20 cellular contexts compared by ENCODE assay signal in the genomic region with DNA sequence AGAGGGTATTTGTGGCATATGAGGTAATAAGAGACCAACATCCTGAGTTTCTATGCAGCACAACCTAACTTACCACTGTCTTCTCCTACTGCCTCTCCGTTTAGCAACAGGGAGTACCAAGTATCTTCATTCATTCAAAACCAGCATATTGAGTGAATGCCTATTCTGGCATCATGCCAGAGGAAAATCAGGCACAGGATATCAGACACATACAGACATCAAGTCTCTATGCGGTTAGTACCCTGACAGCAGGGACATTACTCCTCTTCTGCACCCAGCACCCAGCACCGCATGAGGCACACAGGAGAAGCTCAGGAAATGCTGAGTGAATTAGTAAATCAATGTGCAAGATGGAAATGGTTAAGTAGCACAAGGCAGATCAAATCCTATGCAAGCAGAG.
A peak's percentile ranks its signal among the peaks of the same experiment; 100 is the strongest.
DNase-seq lines count a peak whose midpoint lies in the region; ATAC-seq and TF ChIP-seq lines count a peak whose summit lies in the region.
"Had no signal": no experiment of that assay in that cellular context is flagged by ENCODE, and none has a peak within 500 bp of the region (broad histone marks: within the 10 kb centered on the region; RNA-seq: fewer than 3 reads in every experiment).

No MANE protein-coding gene starts in this region.

- H3K36me3 ChIP-seq in BE2C = no peaks in the 10 kb centered on the region
- H3K36me3 ChIP-seq: ascending aorta, sigmoid colon had no signal

- POLR2A ChIA-PET in CD4-positive, alpha-beta T cell (lab: Charles Lee) = interaction anchor here (1.1 kb wide), 1 partner anchor 150 kb away, joined by 3 read pairs; no protein-coding TSS in a partner anchor

- no peaks in the 10 kb centered on the region for H3K9me3 ChIP-seq in BE2C
- H3K9me3 ChIP-seq in CD4-positive, alpha-beta T cell (ENCODE audit: control insufficient read depth, low read length) = no peaks in the 10 kb centered on the region
- H3K9me3 ChIP-seq: ascending aorta, sigmoid colon had no signal

- intact Hi-C loops in CD4-positive, alpha-beta T cell (cut with DNase I, micrococcal nuclease) = loop anchor here in 1 of 2 experiments (5.0 kb wide), 1 partner anchor 57 kb away; no protein-coding TSS in a partner anchor

- peak; percentile 35 for DNase-seq in BE2C
- DNase-seq in CD4-positive, alpha-beta T cell = no peak
- DNase-seq in cerebellar cortex (ENCODE audit: low spot score) = peak; percentile 4
- DNase-seq in CD1c-positive myeloid dendritic cell (ENCODE audit: extremely low spot score) = no peak
- DNase-seq in stimulated activated naive CD4-positive, alpha-beta T cell treated with Interleukin-2 at 50 U/mL for 16 hours (lab: John Stamatoyannopoulos, UW) = no peak
- DNase-seq in activated gamma-delta T cell treated with Interleukin-2 at 50 U/mL for 16 hours = no peak
- DNase-seq: activated CD4-positive, CD25-positive, alpha-beta regulatory T cell treated with anti-CD3 and anti-CD28 coated beads, Interleukin-2, amount 50 U/mL, for 72 hours; activated T-cell treated with anti-CD3 and anti-CD28 coated beads, Interleukin-2, amount 50 U/mL, for 48 hours; DMS79; head of caudate nucleus; KG1; nucleus accumbens had no signal

- CTCF ChIA-PET in CD4-positive, alpha-beta T cell (lab: Charles Lee) = no interaction called here

- H3K4me3 ChIP-seq in BE2C (ENCODE audit: low read depth, low read length) = no peak overlapping the region
- H3K4me3 ChIP-seq: ascending aorta, sigmoid colon had no signal

- H3K27me3 ChIP-seq in BE2C = no peaks in the 10 kb centered on the region
- H3K27me3 ChIP-seq in CD4-positive, alpha-beta T cell (ENCODE audit: control insufficient read depth, insufficient read depth, low read length) = no peaks in the 10 kb centered on the region
- H3K27me3 ChIP-seq: ascending aorta, sigmoid colon had no signal

- peaks cover 4% of the 10 kb centered on the region for H3K9me3 Mint-ChIP-seq in CD4-positive, alpha-beta T cell
- H3K9me3 Mint-ChIP-seq: mesothelial cell of epicardium had no signal

- H3K27ac Mint-ChIP-seq in CD4-positive, alpha-beta T cell = peak overlapping the region; percentile 67
- H3K27ac Mint-ChIP-seq: B cell, mesothelial cell of epicardium had no signal

- no peaks in the 10 kb centered on the region for H3K27me3 Mint-ChIP-seq in CD4-positive, alpha-beta T cell

- H3K4me1 Mint-ChIP-seq in CD4-positive, alpha-beta T cell (ENCODE audit: low read depth) = peaks cover 70% of the 10 kb centered on the region
- H3K4me1 Mint-ChIP-seq: B cell had no signal

- H3K27ac ChIP-seq in CD4-positive, alpha-beta T cell (ENCODE audit: low read depth, low read length) = no peak overlapping the region

- TF ChIP-seq CTCF in BE2C (IDR thresholded peaks at IDR 0.05; ENCODE audit: low read depth, low read length) = no peak
- no peak for TF ChIP-seq CTCF in CD4-positive, alpha-beta T cell (IDR thresholded peaks at IDR 0.05)

- peak overlapping the region; percentile 8 for H3K4me3 Mint-ChIP-seq in CD4-positive, alpha-beta T cell
- H3K4me3 Mint-ChIP-seq: B cell, mesothelial cell of epicardium had no signal

- H3K4me1 ChIP-seq in BE2C = peaks cover 71% of the 10 kb centered on the region

- H3K36me3 Mint-ChIP-seq in CD4-positive, alpha-beta T cell (ENCODE audit: low read depth) = no peaks in the 10 kb centered on the region
- H3K36me3 Mint-ChIP-seq: mesothelial cell of epicardium had no signal

- no peak for ATAC-seq in CD4-positive, alpha-beta T cell (ENCODE audit: poor library complexity)
- ATAC-seq in SK-N-SH treated with all-trans-retinoic acid at 6 μM for 48 hours (peak; percentile 3; the same call in 1 of the 3 replicates), HG03139 (IDR thresholded peaks at IDR 0.05; ENCODE audit: unreplicated experiment) (no peak)
- ATAC-seq: esophagus mucosa, HCT116 had no signal

TF ChIP-seq in SK-N-SH treated with all-trans-retinoic acid at 6 μM for 48 hours, 23 proteins besides CTCF, POLR2A, EP300 and RAD21:
- no peak for TF ChIP-seq TOX (CRISPR knock-in tag; IDR thresholded peaks at IDR 0.05; ENCODE audit: borderline replicate concordance)
- TF ChIP-seq TCF4 (CRISPR knock-in tag; IDR thresholded peaks at IDR 0.05; ENCODE audit: borderline replicate concordance) = no peak
- no peak for TF ChIP-seq ZNF70 (CRISPR knock-in tag; IDR thresholded peaks at IDR 0.05)
- TF ChIP-seq, protein P1, sequence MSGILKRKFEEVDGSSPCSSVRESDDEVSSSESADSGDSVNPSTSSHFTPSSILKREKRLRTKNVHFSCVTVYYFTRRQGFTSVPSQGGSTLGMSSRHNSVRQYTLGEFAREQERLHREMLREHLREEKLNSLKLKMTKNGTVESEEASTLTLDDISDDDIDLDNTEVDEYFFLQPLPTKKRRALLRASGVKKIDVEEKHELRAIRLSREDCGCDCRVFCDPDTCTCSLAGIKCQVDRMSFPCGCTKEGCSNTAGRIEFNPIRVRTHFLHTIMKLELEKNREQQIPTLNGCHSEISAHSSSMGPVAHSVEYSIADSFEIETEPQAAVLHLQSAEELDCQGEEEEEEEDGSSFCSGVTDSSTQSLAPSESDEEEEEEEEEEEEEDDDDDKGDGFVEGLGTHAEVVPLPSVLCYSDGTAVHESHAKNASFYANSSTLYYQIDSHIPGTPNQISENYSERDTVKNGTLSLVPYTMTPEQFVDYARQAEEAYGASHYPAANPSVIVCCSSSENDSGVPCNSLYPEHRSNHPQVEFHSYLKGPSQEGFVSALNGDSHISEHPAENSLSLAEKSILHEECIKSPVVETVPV (CRISPR knock-in tag; IDR thresholded peaks at IDR 0.05) = no peak
- no peak for TF ChIP-seq RARB (CRISPR knock-in tag; IDR thresholded peaks at IDR 0.05)
- TF ChIP-seq, protein P2, sequence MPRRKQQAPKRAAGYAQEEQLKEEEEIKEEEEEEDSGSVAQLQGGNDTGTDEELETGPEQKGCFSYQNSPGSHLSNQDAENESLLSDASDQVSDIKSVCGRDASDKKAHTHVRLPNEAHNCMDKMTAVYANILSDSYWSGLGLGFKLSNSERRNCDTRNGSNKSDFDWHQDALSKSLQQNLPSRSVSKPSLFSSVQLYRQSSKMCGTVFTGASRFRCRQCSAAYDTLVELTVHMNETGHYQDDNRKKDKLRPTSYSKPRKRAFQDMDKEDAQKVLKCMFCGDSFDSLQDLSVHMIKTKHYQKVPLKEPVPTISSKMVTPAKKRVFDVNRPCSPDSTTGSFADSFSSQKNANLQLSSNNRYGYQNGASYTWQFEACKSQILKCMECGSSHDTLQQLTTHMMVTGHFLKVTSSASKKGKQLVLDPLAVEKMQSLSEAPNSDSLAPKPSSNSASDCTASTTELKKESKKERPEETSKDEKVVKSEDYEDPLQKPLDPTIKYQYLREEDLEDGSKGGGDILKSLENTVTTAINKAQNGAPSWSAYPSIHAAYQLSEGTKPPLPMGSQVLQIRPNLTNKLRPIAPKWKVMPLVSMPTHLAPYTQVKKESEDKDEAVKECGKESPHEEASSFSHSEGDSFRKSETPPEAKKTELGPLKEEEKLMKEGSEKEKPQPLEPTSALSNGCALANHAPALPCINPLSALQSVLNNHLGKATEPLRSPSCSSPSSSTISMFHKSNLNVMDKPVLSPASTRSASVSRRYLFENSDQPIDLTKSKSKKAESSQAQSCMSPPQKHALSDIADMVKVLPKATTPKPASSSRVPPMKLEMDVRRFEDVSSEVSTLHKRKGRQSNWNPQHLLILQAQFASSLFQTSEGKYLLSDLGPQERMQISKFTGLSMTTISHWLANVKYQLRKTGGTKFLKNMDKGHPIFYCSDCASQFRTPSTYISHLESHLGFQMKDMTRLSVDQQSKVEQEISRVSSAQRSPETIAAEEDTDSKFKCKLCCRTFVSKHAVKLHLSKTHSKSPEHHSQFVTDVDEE (CRISPR knock-in tag; IDR thresholded peaks at IDR 0.05) = no peak
- TF ChIP-seq, protein P3, sequence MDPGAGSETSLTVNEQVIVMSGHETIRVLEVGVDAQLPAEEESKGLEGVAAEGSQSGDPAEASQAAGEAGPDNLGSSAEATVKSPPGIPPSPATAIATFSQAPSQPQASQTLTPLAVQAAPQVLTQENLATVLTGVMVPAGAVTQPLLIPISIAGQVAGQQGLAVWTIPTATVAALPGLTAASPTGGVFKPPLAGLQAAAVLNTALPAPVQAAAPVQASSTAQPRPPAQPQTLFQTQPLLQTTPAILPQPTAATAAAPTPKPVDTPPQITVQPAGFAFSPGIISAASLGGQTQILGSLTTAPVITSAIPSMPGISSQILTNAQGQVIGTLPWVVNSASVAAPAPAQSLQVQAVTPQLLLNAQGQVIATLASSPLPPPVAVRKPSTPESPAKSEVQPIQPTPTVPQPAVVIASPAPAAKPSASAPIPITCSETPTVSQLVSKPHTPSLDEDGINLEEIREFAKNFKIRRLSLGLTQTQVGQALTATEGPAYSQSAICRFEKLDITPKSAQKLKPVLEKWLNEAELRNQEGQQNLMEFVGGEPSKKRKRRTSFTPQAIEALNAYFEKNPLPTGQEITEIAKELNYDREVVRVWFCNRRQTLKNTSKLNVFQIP (CRISPR knock-in tag; IDR thresholded peaks at IDR 0.05; ENCODE audit: borderline replicate concordance, low read depth) = no peak
- no peak for TF ChIP-seq CSDC2 (CRISPR knock-in tag; IDR thresholded peaks at IDR 0.05)
- TF ChIP-seq ZNF565 (CRISPR knock-in tag; conservative IDR thresholded peaks at IDR 0.05; ENCODE audit: low read depth) = no peak
- no peak for TF ChIP-seq PPARA (CRISPR knock-in tag; IDR thresholded peaks at IDR 0.05; ENCODE audit: borderline replicate concordance)
- no peak for TF ChIP-seq ESRRG (CRISPR knock-in tag; IDR thresholded peaks at IDR 0.05)
- no peak for TF ChIP-seq ZNF8 (CRISPR knock-in tag; IDR thresholded peaks at IDR 0.05)
- TF ChIP-seq, protein P4, sequence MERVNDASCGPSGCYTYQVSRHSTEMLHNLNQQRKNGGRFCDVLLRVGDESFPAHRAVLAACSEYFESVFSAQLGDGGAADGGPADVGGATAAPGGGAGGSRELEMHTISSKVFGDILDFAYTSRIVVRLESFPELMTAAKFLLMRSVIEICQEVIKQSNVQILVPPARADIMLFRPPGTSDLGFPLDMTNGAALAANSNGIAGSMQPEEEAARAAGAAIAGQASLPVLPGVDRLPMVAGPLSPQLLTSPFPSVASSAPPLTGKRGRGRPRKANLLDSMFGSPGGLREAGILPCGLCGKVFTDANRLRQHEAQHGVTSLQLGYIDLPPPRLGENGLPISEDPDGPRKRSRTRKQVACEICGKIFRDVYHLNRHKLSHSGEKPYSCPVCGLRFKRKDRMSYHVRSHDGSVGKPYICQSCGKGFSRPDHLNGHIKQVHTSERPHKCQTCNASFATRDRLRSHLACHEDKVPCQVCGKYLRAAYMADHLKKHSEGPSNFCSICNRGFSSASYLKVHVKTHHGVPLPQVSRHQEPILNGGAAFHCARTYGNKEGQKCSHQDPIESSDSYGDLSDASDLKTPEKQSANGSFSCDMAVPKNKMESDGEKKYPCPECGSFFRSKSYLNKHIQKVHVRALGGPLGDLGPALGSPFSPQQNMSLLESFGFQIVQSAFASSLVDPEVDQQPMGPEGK (CRISPR knock-in tag; IDR thresholded peaks at IDR 0.05; ENCODE audit: borderline replicate concordance) = no peak

Comparison
In these comparisons a context has a peak if more than half of its experiments do, and no peak if none do; other contexts are left out.
1. DNase-seq: peak in BE2C (single experiment) and cerebellar cortex (single experiment); none in CD4-positive, alpha-beta T cell (0 of 10), CD1c-positive myeloid dendritic cell (single experiment), stimulated activated naive CD4-positive, alpha-beta T cell treated with Interleukin-2 at 50 U/mL for 16 hours (single experiment) and activated gamma-delta T cell treated with Interleukin-2 at 50 U/mL for 16 hours (single experiment).